In genomic region chr9:107647611-107648010, GRCh38 we compare ENCODE assay signal across 7 cellular contexts.
"Had no signal": no experiment of that assay in that cellular context is flagged by ENCODE, and none has a peak within 500 bp of the region (broad histone marks: within the 10 kb centered on the region; RNA-seq: fewer than 3 reads in every experiment).

No MANE protein-coding gene starts in this region.

- H3K4me3 ChIP-seq: K562 had no signal

- H3K36me3 Mint-ChIP-seq: IgD-negative memory B cell had no signal

- ATAC-seq: HepG2, K562 had no signal

- FAIRE-seq: HepG2, HTR-8/SVneo, K562 had no signal

- DNase-seq: IMR-90, KBM-7 had no signal

- H3K27ac Mint-ChIP-seq: IgD-negative memory B cell had no signal

- H3K27ac ChIP-seq: HL-60 had no signal

- H3K4me1 Mint-ChIP-seq: IgD-negative memory B cell had no signal

- H3K4me3 Mint-ChIP-seq: IgD-negative memory B cell had no signal
